1 cellular context compared by ENCODE assay signal in the genomic region with DNA sequence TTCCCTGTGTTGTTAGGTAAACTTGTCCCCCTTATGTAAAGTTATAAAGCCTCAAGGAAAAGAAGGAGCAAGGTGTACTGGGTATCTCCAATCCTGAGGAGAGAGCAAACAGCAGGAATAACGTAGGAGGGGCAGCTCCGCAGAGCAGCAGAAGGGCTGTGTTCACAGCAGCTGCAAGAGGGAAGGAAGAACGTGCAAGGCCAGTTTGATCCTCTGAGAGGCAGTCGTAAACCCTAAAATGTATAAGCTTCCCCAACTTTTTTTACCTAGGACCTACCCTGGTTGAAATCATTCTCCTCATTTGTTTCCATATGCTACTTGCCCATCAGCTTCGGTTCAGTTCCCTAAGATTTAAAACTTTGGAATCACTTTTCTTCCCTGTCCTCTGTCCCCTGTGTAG.
TF ChIP-seq lines count a peak whose summit lies in the region.

No MANE protein-coding gene starts in this region.

TF ChIP-seq in GM23338, 12 proteins besides CTCF, POLR2A, EP300 and RAD21 (continued from another document):
- no peak for TF ChIP-seq POLR2AphosphoS5 (IDR thresholded peaks at IDR 0.05; ENCODE audit: low read depth)
- TF ChIP-seq EZH2phosphoT487 (IDR thresholded peaks at IDR 0.05; ENCODE audit: unreplicated experiment), result no peak
